Comparison of ENCODE assay signal across 9 cellular contexts in genomic region chr19:3250675-3251074, GRCh38. TPM values are rescaled to one million over a fixed set of nuclear protein-coding genes. Genes with fewer than 3 reads are reported as not detected.
DNase-seq lines count a peak whose midpoint lies in the region; ATAC-seq, FAIRE-seq and TF ChIP-seq lines count a peak whose summit lies in the region.
"Had no signal": no experiment of that assay in that cellular context is flagged by ENCODE, and none has a peak within 500 bp of the region (broad histone marks: within the 10 kb centered on the region; RNA-seq: fewer than 3 reads in every experiment).

No MANE protein-coding gene starts in this region.

- in situ Hi-C loops in gastrocnemius medialis (cut with MboI; ENCODE audit: low sequenced_read_pairs in 4 of 4), result no loop called here

- H3K27me3 ChIP-seq in gastrocnemius medialis, result peaks cover 0 to 6% (median 4%) of the 10 kb centered on the region in 3 donors

- intact Hi-C loops in left colon (cut with DNase I, micrococcal nuclease), result no loop called here
- intact Hi-C loops in gastrocnemius medialis (cut with DNase I; ENCODE audit: low total_unique reads), result no loop called here

- H3K27ac ChIP-seq in gastrocnemius medialis, result no peak overlapping the region

- no peaks in the 10 kb centered on the region for H3K4me1 ChIP-seq in gastrocnemius medialis

- ATAC-seq in left colon (peak; percentile 61), GM21786 (IDR thresholded peaks at IDR 0.05; ENCODE audit: unreplicated experiment) (no peak), gastrocnemius medialis (no peak), HG02970 (IDR thresholded peaks at IDR 0.05; ENCODE audit: low FRiP score, unreplicated experiment) (no peak)

- TF ChIP-seq POLR2A in gastrocnemius medialis (IDR thresholded peaks at IDR 0.05), result no peak

- peaks cover 0 to 7% (median 0%) of the 10 kb centered on the region in 3 donors for H3K9me3 ChIP-seq in gastrocnemius medialis

- peak in 1 of 5 experiments; percentile 44 for TF ChIP-seq CTCF in gastrocnemius medialis (IDR thresholded peaks at IDR 0.05 in 4 of 5, conservative IDR thresholded peaks at IDR 0.05 in 1 of 5)

- H3K36me3 ChIP-seq in gastrocnemius medialis, result no peaks in the 10 kb centered on the region

- no peak for FAIRE-seq in HTR-8/SVneo (lab: Jason Lieb, UNC)

- DNase-seq in COLO668 (lab: John Stamatoyannopoulos, UW; ENCODE audit: unreplicated experiment), result peak; percentile 10
- DNase-seq in NAMALWA (ENCODE audit: low spot score), result peak; percentile 61
- DNase-seq in activated T-helper 9 cell treated with anti-CD3 and anti-CD28 coated beads, Interleukin-2, amount 50 U/mL, for 16 hours (ENCODE audit: low read depth), result peak; percentile 11
- DNase-seq in left colon, result peak in 1 of 2 donors; percentile 34
- no peak for DNase-seq in HTR-8/SVneo (ENCODE audit: insufficient read length, low spot score)
- DNase-seq in gastrocnemius medialis, result no peak

- no peak overlapping the region for H3K4me3 ChIP-seq in gastrocnemius medialis

RNA-seq across cellular contexts. Expression of gene CELF5, which starts 26.2 kb away (rescaled TPM):
- 1 to 10 TPM in 1 of 2 donors, under 1 TPM in 1; 0.67 to 1.2 TPM for total RNA-seq in left colon
- total RNA-seq in gastrocnemius medialis, result not detected
- total RNA-seq: subcutaneous adipose tissue had no signal

Comparison
In these comparisons a context has a peak if more than half of its experiments do, and no peak if none do; other contexts are left out.
1. DNase-seq: peak in COLO668 (single experiment), NAMALWA (single experiment) and activated T-helper 9 cell treated with anti-CD3 and anti-CD28 coated beads, Interleukin-2, amount 50 U/mL, for 16 hours (single experiment); none in HTR-8/SVneo (single experiment) and gastrocnemius medialis (0 of 2).